ENCODE assay signal across 25 cellular contexts in genomic region chr7:128703605-128704004, GRCh38. TPM values are rescaled to one million over a fixed set of nuclear protein-coding genes. Genes with fewer than 3 reads are reported as not detected.
A peak's percentile ranks its signal among the peaks of the same experiment; 100 is the strongest.
DNase-seq lines count a peak whose midpoint lies in the region; ATAC-seq and TF ChIP-seq lines count a peak whose summit lies in the region.
"Had no signal": no experiment of that assay in that cellular context is flagged by ENCODE, and none has a peak within 500 bp of the region (broad histone marks: within the 10 kb centered on the region; RNA-seq: fewer than 3 reads in every experiment).

No MANE protein-coding gene starts in this region.

- H3K4me1 Mint-ChIP-seq in activated naive CD8-positive, alpha-beta T cell treated with anti-CD3 and anti-CD28 coated beads, Interleukin-2, amount 50 U/mL, for 24 hours = peaks cover 11% of the 10 kb centered on the region
- H3K4me1 Mint-ChIP-seq in activated naive CD8-positive, alpha-beta T cell treated with anti-CD3 and anti-CD28 coated beads for 36 hours = peaks cover 4% of the 10 kb centered on the region
- peaks cover 29% of the 10 kb centered on the region for H3K4me1 Mint-ChIP-seq in endothelial cell (ENCODE audit: unreplicated experiment)
- peaks cover 0 to 2% (median under 1%) of the 10 kb centered on the region in 4 donors for H3K4me1 Mint-ChIP-seq in CD4-positive, alpha-beta memory T cell
- H3K4me1 Mint-ChIP-seq: CD4-positive, CD25-positive, alpha-beta regulatory T cell had no signal

- no peak overlapping the region for H4K91ac ChIP-seq in trophoblast cell (ENCODE audit: low read depth, low read length)

- no peak overlapping the region for H3K4ac ChIP-seq in trophoblast cell (ENCODE audit: low read depth, low read length)

- H3K9me3 Mint-ChIP-seq in activated naive CD8-positive, alpha-beta T cell treated with anti-CD3 and anti-CD28 coated beads, Interleukin-2, amount 50 U/mL, for 24 hours = no peaks in the 10 kb centered on the region
- H3K9me3 Mint-ChIP-seq in activated naive CD8-positive, alpha-beta T cell treated with anti-CD3 and anti-CD28 coated beads for 36 hours = no peaks in the 10 kb centered on the region
- H3K9me3 Mint-ChIP-seq in endothelial cell (ENCODE audit: unreplicated experiment) = no peaks in the 10 kb centered on the region
- H3K9me3 Mint-ChIP-seq in CD4-positive, alpha-beta memory T cell = no peaks in the 10 kb centered on the region
- H3K9me3 Mint-ChIP-seq: activated CD4-positive, alpha-beta T cell treated with anti-CD3 and anti-CD28 coated beads, Interleukin-2, amount 10 ng/mL, durations not matched to agents 24 days and 14 days; activated T-helper 2 cell treated with anti-CD3 and anti-CD28 coated beads, Interferon-gamma antibody, Interleukin-2, Interleukin-4, amounts not matched to agents 10 μg/mL and 5 μg/mL and 100 μg/mL, durations not matched to agents 14 hours and 24 hours and 36 hours; dendritic cell treated with granulocyte-macrophage colony-stimulating factor and Interleukin-4, amounts not matched to agents 40 ng/mL and 50 ng/mL, for 4 days; neural crest cell; T-cell had no signal

- no peak overlapping the region for H3K27ac ChIP-seq in trophoblast cell (ENCODE audit: low read depth, low read length)
- H3K27ac ChIP-seq in CD4-positive, alpha-beta memory T cell (ENCODE audit: low read depth, low read length) = no peak overlapping the region
- H3K27ac ChIP-seq: cardiac muscle cell, heart right ventricle, left lung, prostate gland, skin epidermis had no signal

- no peak overlapping the region for H4K12ac ChIP-seq in trophoblast cell (ENCODE audit: low read depth, low read length)

- no peak overlapping the region for H3K18ac ChIP-seq in trophoblast cell (ENCODE audit: low read length)

- no peak for DNase-seq in activated naive CD8-positive, alpha-beta T cell treated with anti-CD3 and anti-CD28 coated beads, Interleukin-2, amount 50 U/mL, for 24 hours
- DNase-seq in activated naive CD8-positive, alpha-beta T cell treated with anti-CD3 and anti-CD28 coated beads for 36 hours = no peak
- DNase-seq in LHCN-M2 (ENCODE audit: low read depth) (peak; percentile 43), endothelial cell (ENCODE audit: low spot score) (no peak), LoVo (ENCODE audit: low spot score) (no peak), trophoblast cell (no peak)
- DNase-seq in CD4-positive, alpha-beta memory T cell = no peak
- DNase-seq: ACHN; activated CD4-positive, alpha-beta T cell treated with anti-CD3 and anti-CD28 coated beads, Interleukin-2, amount 10 ng/mL, durations not matched to agents 24 days and 14 days; DMS153; heart right ventricle; left lung; NCI-H1417 treated with DMSO at 0.1 percent for 48 hours; Right ventricle myocardium superior; stimulated activated CD4-positive, alpha-beta T cell treated with anti-CD3 and anti-CD28 coated beads, Interleukin-2, amount 100 ng/mL, for 24 hours; stimulated activated naive CD4-positive, alpha-beta T cell treated with Interleukin-2 at 50 U/mL for 16 hours; T-cell had no signal

- H3K79me1 ChIP-seq in trophoblast cell (ENCODE audit: low read length) = no peaks in the 10 kb centered on the region

- no peak overlapping the region for H3K4me3 Mint-ChIP-seq in activated naive CD8-positive, alpha-beta T cell treated with anti-CD3 and anti-CD28 coated beads, Interleukin-2, amount 50 U/mL, for 24 hours
- no peak overlapping the region for H3K4me3 Mint-ChIP-seq in activated naive CD8-positive, alpha-beta T cell treated with anti-CD3 and anti-CD28 coated beads for 36 hours
- peak overlapping the region; percentile 71 for H3K4me3 Mint-ChIP-seq in endothelial cell (ENCODE audit: unreplicated experiment)
- no peak overlapping the region for H3K4me3 Mint-ChIP-seq in CD4-positive, alpha-beta memory T cell
- H3K4me3 Mint-ChIP-seq: activated CD4-positive, alpha-beta T cell treated with anti-CD3 and anti-CD28 coated beads, Interleukin-2, amount 10 ng/mL, durations not matched to agents 24 days and 14 days; dendritic cell treated with granulocyte-macrophage colony-stimulating factor and Interleukin-4, amounts not matched to agents 40 ng/mL and 50 ng/mL, for 4 days; neural crest cell; T-cell had no signal

- H3K4me3 ChIP-seq in trophoblast cell (ENCODE audit: low read depth, low read length) = no peak overlapping the region
- no peak overlapping the region for H3K4me3 ChIP-seq in CD4-positive, alpha-beta memory T cell (ENCODE audit: low read length in 2 of 2)
- H3K4me3 ChIP-seq: cardiac muscle cell, heart right ventricle, left lung, prostate gland, skin epidermis had no signal

- no peak overlapping the region for H2AK5ac ChIP-seq in trophoblast cell (ENCODE audit: low read length)

- H3K27me3 ChIP-seq in trophoblast cell (ENCODE audit: insufficient read depth, low read length) = no peaks in the 10 kb centered on the region
- peaks cover 11% of the 10 kb centered on the region for H3K27me3 ChIP-seq in CD4-positive, alpha-beta memory T cell (ENCODE audit: insufficient read depth, low read length)

- H3K27ac Mint-ChIP-seq in activated naive CD8-positive, alpha-beta T cell treated with anti-CD3 and anti-CD28 coated beads, Interleukin-2, amount 50 U/mL, for 24 hours = no peak overlapping the region
- H3K27ac Mint-ChIP-seq in activated naive CD8-positive, alpha-beta T cell treated with anti-CD3 and anti-CD28 coated beads for 36 hours = no peak overlapping the region
- no peak overlapping the region for H3K27ac Mint-ChIP-seq in endothelial cell (ENCODE audit: unreplicated experiment)
- H3K27ac Mint-ChIP-seq in CD4-positive, alpha-beta memory T cell = peak overlapping the region in 1 of 7 donors; percentile 1
- H3K27ac Mint-ChIP-seq: activated CD4-positive, alpha-beta T cell treated with anti-CD3 and anti-CD28 coated beads, Interleukin-2, amount 10 ng/mL, durations not matched to agents 24 days and 14 days; activated T-helper 2 cell treated with anti-CD3 and anti-CD28 coated beads, Interferon-gamma antibody, Interleukin-2, Interleukin-4, amounts not matched to agents 10 μg/mL and 5 μg/mL and 100 μg/mL, durations not matched to agents 14 hours and 24 hours and 36 hours; CD4-positive, CD25-positive, alpha-beta regulatory T cell; dendritic cell treated with granulocyte-macrophage colony-stimulating factor and Interleukin-4, amounts not matched to agents 40 ng/mL and 50 ng/mL, for 4 days; T-cell had no signal

- no peaks in the 10 kb centered on the region for H3K36me3 Mint-ChIP-seq in activated naive CD8-positive, alpha-beta T cell treated with anti-CD3 and anti-CD28 coated beads, Interleukin-2, amount 50 U/mL, for 24 hours (ENCODE audit: low read depth)
- no peaks in the 10 kb centered on the region for H3K36me3 Mint-ChIP-seq in activated naive CD8-positive, alpha-beta T cell treated with anti-CD3 and anti-CD28 coated beads for 36 hours
- peaks cover 8% of the 10 kb centered on the region for H3K36me3 Mint-ChIP-seq in endothelial cell (ENCODE audit: low read depth, unreplicated experiment)
- no peaks in the 10 kb centered on the region for H3K36me3 Mint-ChIP-seq in CD4-positive, alpha-beta memory T cell
- H3K36me3 Mint-ChIP-seq: CD4-positive, CD25-positive, alpha-beta regulatory T cell; T-cell had no signal

- intact Hi-C loops in CD4-positive, alpha-beta memory T cell (cut with micrococcal nuclease) = no loop called here

- H2BK12ac ChIP-seq in trophoblast cell (ENCODE audit: low read length) = no peak overlapping the region

- no CpG with 5 or more reads among the region's 7 CpGs for WGBS in trophoblast cell (ENCODE audit: extremely low coverage, insufficient coverage, insufficient read length)

- no peak overlapping the region for H3K23ac ChIP-seq in trophoblast cell (ENCODE audit: low read length)

- no peak overlapping the region for H2BK5ac ChIP-seq in trophoblast cell (ENCODE audit: low read depth, low read length, poor library complexity)

- no peaks in the 10 kb centered on the region for H3K79me2 ChIP-seq in trophoblast cell (ENCODE audit: control insufficient read depth, insufficient read depth, low read length, poor library complexity)

- peak; percentile 28 for ATAC-seq in activated naive CD8-positive, alpha-beta T cell treated with anti-CD3 and anti-CD28 coated beads, Interleukin-2, amount 50 U/mL, for 24 hours
- ATAC-seq in HG02798 (IDR thresholded peaks at IDR 0.05; ENCODE audit: poor library complexity, unreplicated experiment) = no peak
- ATAC-seq: heart right ventricle, left lung, T-cell had no signal

- H3K9me3 ChIP-seq in trophoblast cell (ENCODE audit: insufficient read depth, low read depth, low read length) = no peaks in the 10 kb centered on the region
- H3K9me3 ChIP-seq in CD4-positive, alpha-beta memory T cell (ENCODE audit: control insufficient read depth in 1 of 2, low read length in 2 of 2) = no peaks in the 10 kb centered on the region
- H3K9me3 ChIP-seq: heart right ventricle, left lung, prostate gland had no signal

- H4K8ac ChIP-seq in trophoblast cell (ENCODE audit: low read depth, low read length) = no peak overlapping the region

- H3K14ac ChIP-seq in trophoblast cell (ENCODE audit: low read length) = no peak overlapping the region

- H3K36me3 ChIP-seq in trophoblast cell (ENCODE audit: control insufficient read depth in 1 of 2, insufficient read depth in 2 of 2, low read length in 2 of 2) = no peaks in the 10 kb centered on the region
- H3K36me3 ChIP-seq in CD4-positive, alpha-beta memory T cell (ENCODE audit: insufficient read depth, low read length) = no peaks in the 10 kb centered on the region
- H3K36me3 ChIP-seq: cardiac muscle cell, heart right ventricle, left lung, prostate gland had no signal

- CTCF ChIA-PET in CD4-positive, alpha-beta memory T cell (lab: Charles Lee; ENCODE audit: partially characterized antibody) = no interaction called here

- H2AFZ ChIP-seq in trophoblast cell (ENCODE audit: insufficient read depth, low read length, poor library complexity) = no peak overlapping the region

- no peak overlapping the region for H2BK120ac ChIP-seq in trophoblast cell (ENCODE audit: insufficient read depth, low read length, poor library complexity)

- H3K4me2 ChIP-seq in trophoblast cell (ENCODE audit: low read length) = no peak overlapping the region

- POLR2A ChIA-PET in CD4-positive, alpha-beta memory T cell (lab: Charles Lee; ENCODE audit: partially characterized antibody) = no interaction called here

- TF ChIP-seq CTCF in endothelial cell (IDR thresholded peaks at IDR 0.05; ENCODE audit: unreplicated experiment) = no peak

- peaks cover 5 to 10% of the 10 kb centered on the region in 2 experiments for H3K4me1 ChIP-seq in trophoblast cell (ENCODE audit: control insufficient read depth in 1 of 2, insufficient read depth in 2 of 2, low read length in 2 of 2)
- H3K4me1 ChIP-seq in CD4-positive, alpha-beta memory T cell (ENCODE audit: insufficient read depth, low read length) = no peaks in the 10 kb centered on the region
- H3K4me1 ChIP-seq: left lung, prostate gland had no signal

- no peak overlapping the region for H3K9ac ChIP-seq in trophoblast cell (ENCODE audit: low read length)

- peaks cover 22% of the 10 kb centered on the region for H3K27me3 Mint-ChIP-seq in activated naive CD8-positive, alpha-beta T cell treated with anti-CD3 and anti-CD28 coated beads, Interleukin-2, amount 50 U/mL, for 24 hours
- H3K27me3 Mint-ChIP-seq in activated naive CD8-positive, alpha-beta T cell treated with anti-CD3 and anti-CD28 coated beads for 36 hours = peaks cover 25% of the 10 kb centered on the region
- peaks cover 4% of the 10 kb centered on the region for H3K27me3 Mint-ChIP-seq in endothelial cell (ENCODE audit: unreplicated experiment)
- H3K27me3 Mint-ChIP-seq in CD4-positive, alpha-beta memory T cell = peaks cover 11 to 19% of the 10 kb centered on the region in 2 donors

RNA-seq across cellular contexts. Expression of gene GARIN1A, which starts 31.5 kb away (rescaled TPM):
- under 1 TPM; 0.29 to 0.30 TPM for total RNA-seq in activated naive CD8-positive, alpha-beta T cell treated with anti-CD3 and anti-CD28 coated beads for 36 hours
- 0.63 and 0.90 TPM in 2 replicates for total RNA-seq in LHCN-M2 (2014; rRNA removed)
- polyA plus RNA-seq in LHCN-M2 (2012) = 0.55 TPM
- total RNA-seq in endothelial cell (ENCODE audit: unreplicated experiment) = 4.3 TPM
- 0.37 and 0.40 TPM in 2 replicates for polyA plus RNA-seq in trophoblast cell (2013)
- 1 to 10 TPM; 1.6 to 3.4 TPM for total RNA-seq in CD4-positive, alpha-beta memory T cell
- under 1 TPM in 1 of 2 donors, not detected in 1; 0.06 TPM for polyA plus RNA-seq in CD4-positive, alpha-beta memory T cell

RNA-seq across cellular contexts. Expression of gene CALU, which starts 35.6 kb away (rescaled TPM):
- 10 to 100 TPM; 42.2 to 44.5 TPM for total RNA-seq in activated naive CD8-positive, alpha-beta T cell treated with anti-CD3 and anti-CD28 coated beads for 36 hours
- total RNA-seq in LHCN-M2 (2014; rRNA removed) (841 and 886 TPM in 2 replicates), endothelial cell (ENCODE audit: unreplicated experiment) (197 TPM)
- polyA plus RNA-seq in LHCN-M2 (2012) = 465 TPM
- polyA plus RNA-seq in trophoblast cell (2013) = 456 and 457 TPM in 2 replicates
- total RNA-seq in CD4-positive, alpha-beta memory T cell = 10 to 100 TPM; 18.4 to 20.6 TPM
- 10 to 100 TPM; 23.3 to 24.2 TPM for polyA plus RNA-seq in CD4-positive, alpha-beta memory T cell
